ENCODE assay signal across 22 cellular contexts in genomic region chr13:30404207-30404606, GRCh38. TPM values are rescaled to one million over a fixed set of nuclear protein-coding genes. Genes with fewer than 3 reads are reported as not detected.
DNase-seq lines count a peak whose midpoint lies in the region; TF ChIP-seq lines count a peak whose summit lies in the region.
"Had no signal": no experiment of that assay in that cellular context is flagged by ENCODE, and none has a peak within 500 bp of the region (broad histone marks: within the 10 kb centered on the region; RNA-seq: fewer than 3 reads in every experiment).

No MANE protein-coding gene starts in this region.

- DNase-seq in breast epithelium (ENCODE audit: low spot score in 2 of 2): no peak
- no peak for DNase-seq in MCF 10A (ENCODE audit: unreplicated experiment)
- DNase-seq in kidney tubule cell (ENCODE audit: low spot score): peak; percentile 19
- DNase-seq in nephron progenitor cell: no peak
- no peak for DNase-seq in activated CD4-positive, CD25-positive, alpha-beta regulatory T cell (lab: John Stamatoyannopoulos, UW)
- DNase-seq in pons (ENCODE audit: low spot score): no peak
- no peak for DNase-seq in stimulated activated CD4-positive, alpha-beta T cell treated with anti-CD3 and anti-CD28 coated beads, Interleukin-2, amount 100 ng/mL, for 24 hours
- no peak for DNase-seq in NCI-H2107 (lab: John Stamatoyannopoulos, UW)
- DNase-seq: CD4-positive, alpha-beta memory T cell; H9; MM.1S; NCI-H1048; NCI-H1417 treated with DMSO at 0.1 percent for 48 hours; NCI-H187 treated with DMSO at 0.1 percent for 48 hours; NCI-H510A; NCI-H748 treated with DMSO at 0.1 percent for 48 hours; NK-92 treated with Interleukin-12 subunit alpha and Interleukin-12 subunit beta, amount 100 ng/mL, for 24 hours had no signal

- H3K27ac ChIP-seq in breast epithelium: peak overlapping the region; percentile 49 to 80
- H3K27ac ChIP-seq: 22Rv1; BLaER1 treated with 17β-estradiol and CSF1 and Interleukin-3, amounts not matched to agents 10 nM and 100 nM had no signal

- H3K36me3 Mint-ChIP-seq in MCF 10A (ENCODE audit: insufficient read depth, unreplicated experiment): no peaks in the 10 kb centered on the region
- H3K36me3 Mint-ChIP-seq in nephron progenitor cell (ENCODE audit: low read depth): no peaks in the 10 kb centered on the region
- H3K36me3 Mint-ChIP-seq: CD4-positive, alpha-beta memory T cell had no signal

- H3K27ac Mint-ChIP-seq in MCF 10A (ENCODE audit: low read depth, unreplicated experiment) (no peak overlapping the region), nephron progenitor cell (peak overlapping the region; percentile 79)
- H3K27ac Mint-ChIP-seq: CD4-positive, alpha-beta memory T cell had no signal

- no TSS peak for BruUV-seq in MCF 10A (replicated peaks; lab: Mats Ljungman, UMichigan)

- peaks cover 0 to 11% of the 10 kb centered on the region in 2 donors for H3K4me1 ChIP-seq in breast epithelium

- CTCF ChIA-PET in MCF 10A (lab: Yijun Ruan, JAX): interaction anchor here (1.0 to 1.3 kb wide), 2 partner anchors 12 to 178 kb away, joined by 3 to 4 read pairs; no protein-coding TSS in a partner anchor

- H3K9me3 ChIP-seq in breast epithelium: no peaks in the 10 kb centered on the region

- no peak overlapping the region for H3K4me3 ChIP-seq in breast epithelium
- H3K4me3 ChIP-seq: BLaER1 treated with 17β-estradiol and CSF1 and Interleukin-3, amounts not matched to agents 10 nM and 100 nM; K562 had no signal

- no peaks in the 10 kb centered on the region for H3K4me1 Mint-ChIP-seq in MCF 10A (ENCODE audit: insufficient read depth, unreplicated experiment)
- peaks cover 77% of the 10 kb centered on the region for H3K4me1 Mint-ChIP-seq in nephron progenitor cell

- H3K27me3 Mint-ChIP-seq in MCF 10A (ENCODE audit: insufficient read depth, unreplicated experiment) (no peaks in the 10 kb centered on the region), nephron progenitor cell (ENCODE audit: low read depth, poor library complexity) (no peaks in the 10 kb centered on the region)
- H3K27me3 Mint-ChIP-seq: CD4-positive, alpha-beta memory T cell had no signal

- no peaks in the 10 kb centered on the region for H3K36me3 ChIP-seq in breast epithelium
- H3K36me3 ChIP-seq: BLaER1 treated with 17β-estradiol and CSF1 and Interleukin-3, amounts not matched to agents 10 nM and 100 nM had no signal

- no peak for TF ChIP-seq POLR2A in breast epithelium (IDR thresholded peaks at IDR 0.05)

- no peaks in the 10 kb centered on the region for H3K9me3 Mint-ChIP-seq in MCF 10A (ENCODE audit: unreplicated experiment)
- H3K9me3 Mint-ChIP-seq in nephron progenitor cell: no peaks in the 10 kb centered on the region
- H3K9me3 Mint-ChIP-seq: CD4-positive, alpha-beta memory T cell; H9 had no signal

- no peaks in the 10 kb centered on the region for H3K27me3 ChIP-seq in breast epithelium
- H3K27me3 ChIP-seq: BLaER1 treated with 17β-estradiol and CSF1 and Interleukin-3, amounts not matched to agents 10 nM and 100 nM had no signal

- TF ChIP-seq CTCF in breast epithelium (IDR thresholded peaks at IDR 0.05): no peak
- no peak for TF ChIP-seq CTCF in MCF 10A (IDR thresholded peaks at IDR 0.05; ENCODE audit: unreplicated experiment)
- no peak for TF ChIP-seq CTCF in nephron progenitor cell (IDR thresholded peaks at IDR 0.05)

- POLR2A ChIA-PET in MCF 10A (lab: Yijun Ruan, JAX): interaction anchor here (1.0 to 7.6 kb wide), 2 partner anchors 8 to 16 kb away, joined by 7 to 53 read pairs; partner anchors contain the start of gene UBE2L5

- H3K4me3 Mint-ChIP-seq in MCF 10A (ENCODE audit: unreplicated experiment) (no peak overlapping the region), nephron progenitor cell (no peak overlapping the region)
- H3K4me3 Mint-ChIP-seq: CD4-positive, alpha-beta memory T cell; H9 had no signal

- intact Hi-C loops in breast epithelium (cut with DNase I; ENCODE audit: low total_unique reads) (no loop called here), MCF 10A (cut with micrococcal nuclease) (no loop called here)

RNA-seq across cellular contexts. Expression of gene UBE2L5, which starts 18.1 kb away (rescaled TPM):
- total RNA-seq in breast epithelium (1 to 10 TPM in 1 of 3 donors, under 1 TPM in 1, not detected in 1; 0.98 to 1.3 TPM), MCF 10A (2022) (not detected in 2 replicates)
- total RNA-seq: CD4-positive, alpha-beta memory T cell; G401; K562; LHCN-M2 had no signal
